ENCODE assay signal across 21 cellular contexts in the genomic region with DNA sequence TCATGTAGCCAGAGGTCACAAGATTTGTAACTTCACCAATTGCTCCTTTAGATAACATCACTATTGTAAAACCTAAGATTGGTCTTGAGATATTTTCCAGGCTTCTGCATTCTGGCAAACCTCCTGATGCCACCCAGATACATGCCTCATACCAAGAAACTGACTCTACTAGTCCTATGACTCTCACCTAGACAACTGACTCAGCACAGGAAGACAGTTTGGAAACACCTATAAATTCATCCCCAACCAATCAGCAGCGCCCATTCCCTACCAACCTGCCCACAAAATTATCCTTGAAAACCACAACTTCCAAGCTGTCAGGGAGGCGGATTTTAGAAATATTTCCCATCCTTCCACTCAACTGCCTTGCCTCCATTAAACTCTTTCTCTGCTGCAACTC. TPM values are rescaled to one million over a fixed set of nuclear protein-coding genes. Genes with fewer than 3 reads are reported as not detected.
DNase-seq lines count a peak whose midpoint lies in the region; FAIRE-seq and TF ChIP-seq lines count a peak whose summit lies in the region.
"Had no signal": no experiment of that assay in that cellular context is flagged by ENCODE, and none has a peak within 500 bp of the region (broad histone marks: within the 10 kb centered on the region; RNA-seq: fewer than 3 reads in every experiment).

No MANE protein-coding gene starts in this region.

- no peak for DNase-seq in CD8-positive, alpha-beta memory T cell
- DNase-seq in H54 (ENCODE audit: insufficient read length, low spot score) (no peak), kidney tubule cell (ENCODE audit: low spot score) (peak; percentile 92), coronary artery (ENCODE audit: low spot score) (no peak), NCI-H1417 (lab: John Stamatoyannopoulos, UW) (no peak), NCI-H1048 (lab: John Stamatoyannopoulos, UW) (no peak)
- peak; percentile 20 for DNase-seq in activated CD4-positive, alpha-beta memory T cell treated with anti-CD3 and anti-CD28 coated beads, Interleukin-2, amount 10 ng/mL, durations not matched to agents 7 days and 5 days
- no peak for DNase-seq in activated effector memory CD4-positive, alpha-beta T cell treated with Interleukin-2 at 50 U/mL for 16 hours
- DNase-seq: activated naive CD4-positive, alpha-beta T cell treated with Interleukin-2 at 50 U/mL for 16 hours; H7; KBM-7; NCI-H1105; NCI-H2171; NCI-H82; Peyer's patch; psoas muscle; spleen; stimulated activated naive CD4-positive, alpha-beta T cell had no signal

- H3K9me3 Mint-ChIP-seq in CD8-positive, alpha-beta memory T cell, result peaks cover 0 to 3% (median 0%) of the 10 kb centered on the region in 5 donors
- peaks cover 8% of the 10 kb centered on the region for H3K9me3 Mint-ChIP-seq in activated CD4-positive, alpha-beta memory T cell treated with anti-CD3 and anti-CD28 coated beads, Interleukin-2, amount 10 ng/mL, durations not matched to agents 7 days and 5 days
- H3K9me3 Mint-ChIP-seq: natural killer cell treated with Interleukin-12 subunit alpha and Interleukin-12 subunit beta and Interleukin-15 and Interleukin-18, amount 100 ng/mL, for 72 hours had no signal

- H3K27me3 Mint-ChIP-seq in CD8-positive, alpha-beta memory T cell, result no peaks in the 10 kb centered on the region
- H3K27me3 Mint-ChIP-seq in activated CD4-positive, alpha-beta memory T cell treated with anti-CD3 and anti-CD28 coated beads, Interleukin-2, amount 10 ng/mL, durations not matched to agents 7 days and 5 days, result no peaks in the 10 kb centered on the region
- H3K27me3 Mint-ChIP-seq: natural killer cell treated with Interleukin-12 subunit alpha and Interleukin-12 subunit beta and Interleukin-15 and Interleukin-18, amount 100 ng/mL, for 72 hours had no signal

- H3K27ac ChIP-seq in CD8-positive, alpha-beta memory T cell (ENCODE audit: low read depth, low read length), result no peak overlapping the region
- H3K27ac ChIP-seq in coronary artery, result no peak overlapping the region
- H3K27ac ChIP-seq: Peyer's patch, psoas muscle, spleen, tibial nerve had no signal

- CTCF ChIA-PET in CD8-positive, alpha-beta memory T cell (lab: Charles Lee), result interaction anchor here (1.1 to 1.9 kb wide), 3 partner anchors 16 to 1022 kb away, joined by 3 to 8 read pairs (median 5); no protein-coding TSS in a partner anchor
- CTCF ChIA-PET in activated CD4-positive, alpha-beta memory T cell treated with anti-CD3 and anti-CD28 coated beads, Interleukin-2, amount 10 ng/mL, durations not matched to agents 7 days and 5 days (lab: Charles Lee), result no interaction called here

- no peak overlapping the region for H3K4me3 Mint-ChIP-seq in CD8-positive, alpha-beta memory T cell
- H3K4me3 Mint-ChIP-seq in activated CD4-positive, alpha-beta memory T cell treated with anti-CD3 and anti-CD28 coated beads, Interleukin-2, amount 10 ng/mL, durations not matched to agents 7 days and 5 days, result no peak overlapping the region
- H3K4me3 Mint-ChIP-seq: natural killer cell treated with Interleukin-12 subunit alpha and Interleukin-12 subunit beta and Interleukin-15 and Interleukin-18, amount 100 ng/mL, for 72 hours had no signal

- H3K27me3 ChIP-seq in CD8-positive, alpha-beta memory T cell (ENCODE audit: insufficient read depth, low read length, poor library complexity, severe bottlenecking), result no peaks in the 10 kb centered on the region
- H3K27me3 ChIP-seq: Peyer's patch, spleen, tibial nerve had no signal

- H3K36me3 ChIP-seq in CD8-positive, alpha-beta memory T cell (ENCODE audit: insufficient read depth, low read length), result no peaks in the 10 kb centered on the region

- H3K36me3 Mint-ChIP-seq in CD8-positive, alpha-beta memory T cell, result peaks cover 2 to 7% (median 5%) of the 10 kb centered on the region in 3 donors
- H3K36me3 Mint-ChIP-seq in activated CD4-positive, alpha-beta memory T cell treated with anti-CD3 and anti-CD28 coated beads, Interleukin-2, amount 10 ng/mL, durations not matched to agents 7 days and 5 days (ENCODE audit: low read depth), result peaks cover 21% of the 10 kb centered on the region
- H3K36me3 Mint-ChIP-seq: natural killer cell treated with Interleukin-12 subunit alpha and Interleukin-12 subunit beta and Interleukin-15 and Interleukin-18, amount 100 ng/mL, for 72 hours had no signal

- FAIRE-seq in H54 (lab: Jason Lieb, UNC), result peak; percentile 30
- FAIRE-seq: islet of Langerhans had no signal

- H3K4me1 ChIP-seq in CD8-positive, alpha-beta memory T cell (ENCODE audit: insufficient read depth, low read length), result peaks cover 11% of the 10 kb centered on the region

- H3K9me3 ChIP-seq in CD8-positive, alpha-beta memory T cell (ENCODE audit: low read length), result no peaks in the 10 kb centered on the region
- H3K9me3 ChIP-seq: Peyer's patch, psoas muscle, tibial nerve had no signal

- H3K27ac Mint-ChIP-seq in CD8-positive, alpha-beta memory T cell, result peak overlapping the region in 5 of 8 donors; percentile 1 to 75 (median 23)
- peak overlapping the region; percentile 29 for H3K27ac Mint-ChIP-seq in activated CD4-positive, alpha-beta memory T cell treated with anti-CD3 and anti-CD28 coated beads, Interleukin-2, amount 10 ng/mL, durations not matched to agents 7 days and 5 days
- H3K27ac Mint-ChIP-seq: natural killer cell treated with Interleukin-12 subunit alpha and Interleukin-12 subunit beta and Interleukin-15 and Interleukin-18, amount 100 ng/mL, for 72 hours had no signal

- POLR2A ChIA-PET in CD8-positive, alpha-beta memory T cell (lab: Charles Lee), result no interaction called here
- POLR2A ChIA-PET in activated CD4-positive, alpha-beta memory T cell treated with anti-CD3 and anti-CD28 coated beads, Interleukin-2, amount 10 ng/mL, durations not matched to agents 7 days and 5 days (lab: Charles Lee), result no interaction called here

- no peak for TF ChIP-seq CTCF in coronary artery (IDR thresholded peaks at IDR 0.05)

- peaks cover 26 to 41% (median 30%) of the 10 kb centered on the region in 3 donors for H3K4me1 Mint-ChIP-seq in CD8-positive, alpha-beta memory T cell
- H3K4me1 Mint-ChIP-seq in activated CD4-positive, alpha-beta memory T cell treated with anti-CD3 and anti-CD28 coated beads, Interleukin-2, amount 10 ng/mL, durations not matched to agents 7 days and 5 days, result peaks cover 33% of the 10 kb centered on the region

- TF ChIP-seq POLR2A in H54 (IDR thresholded peaks at IDR 0.05; ENCODE audit: low read depth, low read length), result no peak

- no peak overlapping the region for H3K4me3 ChIP-seq in CD8-positive, alpha-beta memory T cell (ENCODE audit: low read length)
- no peak overlapping the region for H3K4me3 ChIP-seq in coronary artery
- H3K4me3 ChIP-seq: Peyer's patch, psoas muscle, spleen, tibial nerve had no signal

RNA-seq across cellular contexts. Expression of a gene that starts 2.6 kb away (rescaled TPM):
- total RNA-seq in CD8-positive, alpha-beta memory T cell, result 10 to 100 TPM; 21.7 to 25.3 TPM
- polyA plus RNA-seq in CD8-positive, alpha-beta memory T cell, result 28.3 TPM
- 10 to 100 TPM; 26.1 to 28.3 TPM for total RNA-seq in activated CD4-positive, alpha-beta memory T cell treated with anti-CD3 and anti-CD28 coated beads, Interleukin-2, amount 10 ng/mL, durations not matched to agents 7 days and 5 days

RNA-seq across cellular contexts. Expression of a gene that starts 3.0 kb away (rescaled TPM):
- 10 to 100 TPM; 13.5 to 17.4 TPM for total RNA-seq in CD8-positive, alpha-beta memory T cell
- polyA plus RNA-seq in CD8-positive, alpha-beta memory T cell, result 14.0 TPM
- 10 to 100 TPM; 48.1 to 49.3 TPM for total RNA-seq in activated CD4-positive, alpha-beta memory T cell treated with anti-CD3 and anti-CD28 coated beads, Interleukin-2, amount 10 ng/mL, durations not matched to agents 7 days and 5 days

Comparison
In these comparisons a context has a peak if more than half of its experiments do, and no peak if none do; other contexts are left out.
1. DNase-seq: peak in activated CD4-positive, alpha-beta memory T cell treated with anti-CD3 and anti-CD28 coated beads, Interleukin-2, amount 10 ng/mL, durations not matched to agents 7 days and 5 days (single experiment) and kidney tubule cell (single experiment); none in CD8-positive, alpha-beta memory T cell (0 of 5), H54 (single experiment), coronary artery (single experiment), NCI-H1417 (0 of 3), NCI-H1048 (single experiment) and activated effector memory CD4-positive, alpha-beta T cell treated with Interleukin-2 at 50 U/mL for 16 hours (single experiment).